ENCODE assay signal across 21 cellular contexts in the genomic region with DNA sequence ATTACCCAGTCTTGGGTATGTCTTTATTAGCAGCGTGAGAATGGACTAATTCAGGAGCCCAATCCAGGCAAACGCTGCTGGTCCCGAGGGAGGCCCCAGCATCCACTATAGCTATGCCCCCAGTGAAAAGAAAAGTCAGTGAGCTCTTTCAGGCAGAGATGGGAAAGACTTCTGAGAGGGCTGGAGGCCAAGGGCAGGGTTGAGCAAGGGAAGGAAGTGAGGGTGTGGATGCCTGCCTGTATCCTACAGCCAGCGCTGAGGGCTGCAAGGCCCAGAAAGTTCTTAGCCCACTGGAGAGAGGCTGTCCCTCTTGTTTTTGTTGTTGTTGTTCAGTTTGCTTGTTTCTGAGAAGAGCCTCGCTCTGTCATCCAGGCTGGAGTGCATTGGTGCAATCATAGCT.
DNase-seq lines count a peak whose midpoint lies in the region; ATAC-seq and TF ChIP-seq lines count a peak whose summit lies in the region.
"Had no signal": no experiment of that assay in that cellular context is flagged by ENCODE, and none has a peak within 500 bp of the region (broad histone marks: within the 10 kb centered on the region; RNA-seq: fewer than 3 reads in every experiment).

No MANE protein-coding gene starts in this region.

- no peaks in the 10 kb centered on the region for H3K27me3 ChIP-seq in neural progenitor cell
- no peaks in the 10 kb centered on the region for H3K27me3 ChIP-seq in transverse colon
- no peaks in the 10 kb centered on the region for H3K27me3 ChIP-seq in SK-N-SH (ENCODE audit: insufficient read depth)
- H3K27me3 ChIP-seq: SJCRH30 had no signal

- intact Hi-C loops in left ventricle myocardium superior (cut with micrococcal nuclease) (no loop called here), transverse colon (cut with DNase I; ENCODE audit: low total_unique reads) (no loop called here)

- H3F3A ChIP-seq in neural progenitor cell (ENCODE audit: low read depth) = no peaks in the 10 kb centered on the region
- H3F3A ChIP-seq in SK-N-SH (replicated peaks; ENCODE audit: insufficient read depth) = no peaks in the 10 kb centered on the region

- H3K4me3 ChIP-seq in coronary artery = no peak overlapping the region
- no peak overlapping the region for H3K4me3 ChIP-seq in neural progenitor cell
- H3K4me3 ChIP-seq in transverse colon = no peak overlapping the region
- no peak overlapping the region for H3K4me3 ChIP-seq in SK-N-SH (ENCODE audit: low read depth in 2 of 2, low read length in 1 of 2)
- H3K4me3 ChIP-seq: A549, K562, SJCRH30 had no signal

- H3K36me3 ChIP-seq in neural progenitor cell (no peaks in the 10 kb centered on the region), transverse colon (no peaks in the 10 kb centered on the region), SK-N-SH (replicated peaks in 1 of 2; ENCODE audit: control insufficient read depth in 1 of 2, insufficient read depth in 2 of 2, low read length in 1 of 2) (no peaks in the 10 kb centered on the region)
- H3K36me3 ChIP-seq: SJCRH30 had no signal

- no peak overlapping the region for H2AFZ ChIP-seq in neural progenitor cell (replicated peaks)
- no peak overlapping the region for H2AFZ ChIP-seq in SK-N-SH (ENCODE audit: low read depth)

- POLR2A ChIA-PET in SK-N-SH (lab: Yijun Ruan, JAX) = no interaction called here

- 83 to 93% methylated on average over 3 to 5 of the region's 5 CpGs for WGBS in transverse colon (ENCODE audit: low coverage in 1 of 2), 2 donors
- WGBS in SK-N-SH (ENCODE audit: low lambda C conversion rate) = 92% methylated on average over 5 of the region's 5 CpGs

- H3K4me3 Mint-ChIP-seq in neural progenitor cell = no peak overlapping the region
- H3K4me3 Mint-ChIP-seq: B cell had no signal

- H3K27ac ChIP-seq in coronary artery = peak overlapping the region in 1 of 2 donors; percentile 7
- no peak overlapping the region for H3K27ac ChIP-seq in neural progenitor cell
- H3K27ac ChIP-seq in transverse colon = no peak overlapping the region
- H3K27ac ChIP-seq in SK-N-SH (ENCODE audit: low read depth in 2 of 2, low read length in 1 of 2) = no peak overlapping the region
- H3K27ac ChIP-seq: A549, SJCRH30 had no signal

- H3K4me1 ChIP-seq in neural progenitor cell (no peaks in the 10 kb centered on the region), transverse colon (peaks cover 12 to 17% (median 13%) of the 10 kb centered on the region in 4 donors), SK-N-SH (ENCODE audit: control insufficient read depth in 1 of 2, insufficient read depth in 2 of 2, low read depth in 1 of 2, low read length in 1 of 2) (peaks cover 0 to 40% of the 10 kb centered on the region in 2 experiments; a peak in 2 of 4 replicates)

- no peaks in the 10 kb centered on the region for H3K9me2 ChIP-seq in SK-N-SH

- no peak for TF ChIP-seq CTCF in coronary artery (IDR thresholded peaks at IDR 0.05)
- no peak for TF ChIP-seq CTCF in neural progenitor cell (IDR thresholded peaks at IDR 0.05)
- TF ChIP-seq CTCF in transverse colon (IDR thresholded peaks at IDR 0.05) = no peak
- TF ChIP-seq CTCF in SK-N-SH (IDR thresholded peaks at IDR 0.05) = no peak

- H4K20me1 ChIP-seq in neural progenitor cell (ENCODE audit: low read depth) (no peaks in the 10 kb centered on the region), SK-N-SH (ENCODE audit: insufficient read depth) (no peaks in the 10 kb centered on the region)

- DNase-seq in Kasumi-1 (lab: John Stamatoyannopoulos, UW) (peak; percentile 20 to 32), coronary artery (ENCODE audit: low spot score) (peak; percentile 69), left ventricle myocardium superior (peak; percentile 43), neural progenitor cell (ENCODE audit: low spot score) (no peak), transverse colon (no peak), NCI-H1930 (lab: John Stamatoyannopoulos, UW) (no peak), SK-N-SH (no peak)
- DNase-seq: Calu3, DMS79 treated with DMSO at 0.1 percent for 48 hours, H7, NCI-H1105 treated with DMSO at 0.1 percent for 48 hours, NCI-H146, NCI-H2029, NCI-H446, NCI-H524 treated with DMSO at 0.1 percent for 48 hours, NCI-H774, SJCRH30 had no signal

- H3K27ac Mint-ChIP-seq in neural progenitor cell = peak overlapping the region; percentile 10
- H3K27ac Mint-ChIP-seq: B cell had no signal

- TF ChIP-seq RAD21 in SK-N-SH (IDR thresholded peaks at IDR 0.05; ENCODE audit: low read length) = no peak

- TF ChIP-seq POLR2A in transverse colon (IDR thresholded peaks at IDR 0.05) = no peak

- peaks cover 21% of the 10 kb centered on the region for H3K4me1 Mint-ChIP-seq in neural progenitor cell

- H3K9me3 ChIP-seq in neural progenitor cell (ENCODE audit: low read depth) = no peaks in the 10 kb centered on the region
- no peaks in the 10 kb centered on the region for H3K9me3 ChIP-seq in transverse colon
- no peaks in the 10 kb centered on the region for H3K9me3 ChIP-seq in SK-N-SH
- H3K9me3 ChIP-seq: A549 had no signal

- H3K27me3 Mint-ChIP-seq in neural progenitor cell (ENCODE audit: insufficient read depth, low read depth) = peaks cover 10% of the 10 kb centered on the region

- no peak overlapping the region for H3K9ac ChIP-seq in neural progenitor cell
- H3K9ac ChIP-seq in SK-N-SH = no peak overlapping the region

- TF ChIP-seq EP300 in transverse colon (IDR thresholded peaks at IDR 0.05; ENCODE audit: low read depth) (no peak), SK-N-SH (IDR thresholded peaks at IDR 0.05; ENCODE audit: borderline replicate concordance in 1 of 2, low read depth in 1 of 2, low read length in 1 of 2) (no peak)

- H3K4me2 ChIP-seq in neural progenitor cell = no peak overlapping the region
- H3K4me2 ChIP-seq in SK-N-SH = no peak overlapping the region
- H3K4me2 ChIP-seq: A549 had no signal

- CTCF ChIA-PET in SK-N-SH (lab: Yijun Ruan, JAX) = no interaction called here

- no peaks in the 10 kb centered on the region for H3K36me3 Mint-ChIP-seq in neural progenitor cell

- in situ Hi-C loops in transverse colon (cut with MboI; ENCODE audit: low pct_ligation_motif_present in 1 of 4, low pct_unique_long_range_greater_than_20kb in 1 of 4, low sequenced_read_pairs in 3 of 4) = no loop called here

- ATAC-seq in left ventricle myocardium superior (peak; percentile 43), HG02623 (IDR thresholded peaks at IDR 0.05; ENCODE audit: unreplicated experiment) (no peak)
- ATAC-seq: A549, K562 had no signal

- H3K9me3 Mint-ChIP-seq in neural progenitor cell = peaks cover 2% of the 10 kb centered on the region

- H3K79me2 ChIP-seq in neural progenitor cell (ENCODE audit: low read depth) (no peaks in the 10 kb centered on the region), SK-N-SH (ENCODE audit: insufficient read depth) (no peaks in the 10 kb centered on the region)

TF ChIP-seq in SK-N-SH, 30 proteins besides CTCF, POLR2A, EP300 and RAD21 (continues in another document):
- no peak for TF ChIP-seq YY1 (IDR thresholded peaks at IDR 0.05; ENCODE audit: low read depth)
- TF ChIP-seq, protein P1, sequence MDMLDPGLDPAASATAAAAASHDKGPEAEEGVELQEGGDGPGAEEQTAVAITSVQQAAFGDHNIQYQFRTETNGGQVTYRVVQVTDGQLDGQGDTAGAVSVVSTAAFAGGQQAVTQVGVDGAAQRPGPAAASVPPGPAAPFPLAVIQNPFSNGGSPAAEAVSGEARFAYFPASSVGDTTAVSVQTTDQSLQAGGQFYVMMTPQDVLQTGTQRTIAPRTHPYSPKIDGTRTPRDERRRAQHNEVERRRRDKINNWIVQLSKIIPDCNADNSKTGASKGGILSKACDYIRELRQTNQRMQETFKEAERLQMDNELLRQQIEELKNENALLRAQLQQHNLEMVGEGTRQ (IDR thresholded peaks at IDR 0.05; ENCODE audit: borderline replicate concordance, low read depth, low read length) = no peak
- TF ChIP-seq MEF2A (IDR thresholded peaks at IDR 0.05; ENCODE audit: borderline replicate concordance, low read depth) = no peak
- no peak for TF ChIP-seq EZH2phosphoT487 (IDR thresholded peaks at IDR 0.05; ENCODE audit: borderline replicate concordance, low read depth)
- no peak for TF ChIP-seq GATA2 (CRISPR knock-in tag; IDR thresholded peaks at IDR 0.05)
- TF ChIP-seq FOXM1 (IDR thresholded peaks at IDR 0.05; ENCODE audit: low read depth) = no peak
- no peak for TF ChIP-seq POLR2AphosphoS5 (IDR thresholded peaks at IDR 0.05; ENCODE audit: low read depth, low read length)
- TF ChIP-seq REST (IDR thresholded peaks at IDR 0.05; ENCODE audit: low read depth, low read length) = no peak
- no peak for TF ChIP-seq ELF1 (IDR thresholded peaks at IDR 0.05)
- TF ChIP-seq MXI1 (IDR thresholded peaks at IDR 0.05; ENCODE audit: low read depth, low read length) = no peak
- TF ChIP-seq RXRA (IDR thresholded peaks at IDR 0.05; ENCODE audit: borderline replicate concordance, low read depth) = no peak

Comparison
In these comparisons a context has a peak if more than half of its experiments do, and no peak if none do; other contexts are left out.
1. DNase-seq: peak in Kasumi-1 (2 of 2), coronary artery (single experiment) and left ventricle myocardium superior (single experiment); none in neural progenitor cell (single experiment), transverse colon (single experiment), NCI-H1930 (0 of 2) and SK-N-SH (single experiment).